ENCODE assay signal across 1 cellular context in genomic region chr17:44093231-44093900, GRCh38.
TF ChIP-seq lines count a peak whose summit lies in the region.

No MANE protein-coding gene starts in this region.

TF ChIP-seq in GM23338, 12 proteins besides CTCF, POLR2A, EP300 and RAD21 (continued from another document):
- no peak for TF ChIP-seq REST (IDR thresholded peaks at IDR 0.05; ENCODE audit: unreplicated experiment)
- TF ChIP-seq ZNF114 (CRISPR knock-in tag; IDR thresholded peaks at IDR 0.05): no peak
- TF ChIP-seq ZNF331 (CRISPR knock-in tag; IDR thresholded peaks at IDR 0.05; ENCODE audit: low read depth): no peak
- TF ChIP-seq POLR2AphosphoS5 (IDR thresholded peaks at IDR 0.05; ENCODE audit: low read depth): no peak
- TF ChIP-seq NANOG (IDR thresholded peaks at IDR 0.05; ENCODE audit: borderline replicate concordance): no peak
- TF ChIP-seq EZH2 (IDR thresholded peaks at IDR 0.05; ENCODE audit: low read depth, unreplicated experiment): no peak
- TF ChIP-seq ZNF462 (CRISPR knock-in tag; IDR thresholded peaks at IDR 0.05): no peak
- no peak for TF ChIP-seq JUNB (IDR thresholded peaks at IDR 0.05; ENCODE audit: unreplicated experiment)
- no peak for TF ChIP-seq STAT1 (IDR thresholded peaks at IDR 0.05; ENCODE audit: unreplicated experiment)
TF ChIP-seq in GM23338: peak in this region for 0.
